Comparison of ENCODE assay signal across 17 cellular contexts in the genomic region with DNA sequence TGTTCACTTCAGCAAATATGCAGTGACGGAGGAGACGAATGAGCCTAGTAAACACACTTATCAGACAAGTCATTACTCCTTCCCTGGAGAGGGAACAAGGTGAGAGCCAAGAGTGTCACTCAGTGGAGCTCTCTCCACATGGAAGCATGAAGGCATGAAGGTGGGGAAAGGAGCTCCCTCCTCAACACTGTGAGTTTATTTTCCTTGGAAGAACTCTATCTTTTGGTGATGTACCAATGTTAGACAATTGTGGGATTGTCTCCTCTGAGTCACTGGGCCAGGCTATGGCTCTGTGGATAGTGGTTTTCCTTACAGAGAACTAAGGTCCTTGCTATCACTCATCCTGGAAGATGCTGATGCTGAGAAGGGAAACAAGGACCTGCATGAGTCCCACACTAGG.
"Had no signal": no experiment of that assay in that cellular context is flagged by ENCODE, and none has a peak within 500 bp of the region (broad histone marks: within the 10 kb centered on the region; RNA-seq: fewer than 3 reads in every experiment).

No MANE protein-coding gene starts in this region.

- H3K9me3 ChIP-seq: prostate gland, right lobe of liver, testis had no signal

- ATAC-seq: esophagus mucosa; gastroesophageal sphincter; naive thymus-derived CD4-positive, alpha-beta T cell; right lobe of liver; stimulated activated memory B cell treated with anti-CD40 and anti-IgM and Interleukin-4, amounts not matched to agents 10 μg/mL and 1 μg/mL and 100 μg/mL, for 72 hours had no signal

- DNase-seq: effector memory CD4-positive, alpha-beta T cell; glutamatergic neuron; immature natural killer cell; naive thymus-derived CD4-positive, alpha-beta T cell; nephron progenitor cell; right lobe of liver; stimulated activated CD4-positive, alpha-beta T cell treated with anti-CD3 and anti-CD28 coated beads, Interleukin-15, amount 100 ng/mL, for 24 hours; stimulated activated CD4-positive, alpha-beta T cell treated with anti-CD3 and anti-CD28 coated beads, Interleukin-1b, Interleukin-23, amount 100 ng/mL, for 48 hours; stimulated activated CD4-positive, alpha-beta T cell treated with anti-CD3 and anti-CD28 coated beads, Interleukin-4, amount 100 ng/mL, for 24 hours; testis; transverse colon had no signal

- H3K4me3 ChIP-seq: gastroesophageal sphincter, prostate gland, right lobe of liver, testis, transverse colon had no signal

- FAIRE-seq: endometrium, keratinocyte had no signal

- H3K4me1 ChIP-seq: right lobe of liver, testis, transverse colon had no signal

- H3K36me3 ChIP-seq: gastroesophageal sphincter, prostate gland, right lobe of liver, transverse colon had no signal

- H3K27me3 ChIP-seq: gastroesophageal sphincter, right lobe of liver, testis, transverse colon had no signal

- H3K27ac ChIP-seq: gastroesophageal sphincter, prostate gland, right lobe of liver, testis, transverse colon had no signal
